ENCODE assay signal across 20 cellular contexts in the genomic region with DNA sequence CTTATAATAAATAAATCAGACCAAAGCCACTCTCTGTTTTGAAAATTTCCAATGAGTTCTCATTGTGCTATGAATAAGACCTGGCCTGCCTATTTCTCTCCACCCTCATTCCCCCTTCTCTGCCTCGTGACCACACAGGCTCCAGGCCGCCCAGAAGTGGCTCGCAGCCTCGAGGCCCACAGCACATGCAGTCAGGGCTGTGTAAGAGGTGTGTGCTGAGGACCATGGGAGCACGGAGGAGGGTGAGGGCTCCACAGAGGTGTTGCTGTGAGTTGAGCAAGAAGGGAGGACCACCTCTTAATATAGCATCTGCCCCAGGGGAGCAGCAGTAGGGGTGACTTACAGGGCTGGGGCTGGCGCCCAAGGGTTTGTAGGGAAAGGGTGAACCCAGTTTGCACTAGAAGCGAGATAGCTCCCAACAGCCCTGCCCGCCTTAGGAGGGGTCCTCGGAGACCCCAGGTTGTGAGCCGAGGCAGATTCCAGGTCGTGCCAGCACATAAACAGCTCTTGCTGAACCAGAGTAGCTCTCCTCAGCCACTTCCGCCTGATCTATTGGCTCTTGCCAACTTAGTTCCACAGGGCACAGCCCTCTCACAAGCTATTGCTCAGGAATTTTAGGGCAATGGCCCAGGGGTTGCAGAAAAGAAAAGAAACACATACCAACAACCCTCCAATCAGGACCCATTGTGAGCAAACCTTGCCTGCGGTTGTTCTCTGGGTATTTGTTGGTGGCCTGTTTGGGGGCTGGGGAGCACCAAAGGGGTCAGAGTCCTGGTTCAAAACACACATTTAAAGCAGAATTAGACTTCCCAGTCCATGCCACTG.
DNase-seq lines count a peak whose midpoint lies in the region; ATAC-seq and TF ChIP-seq lines count a peak whose summit lies in the region.
"Had no signal": no experiment of that assay in that cellular context is flagged by ENCODE, and none has a peak within 500 bp of the region (broad histone marks: within the 10 kb centered on the region; RNA-seq: fewer than 3 reads in every experiment).

No MANE protein-coding gene starts in this region.

- H3K9me3 Mint-ChIP-seq in MCF 10A (ENCODE audit: unreplicated experiment): no peaks in the 10 kb centered on the region
- H3K9me3 Mint-ChIP-seq: CD4-positive, CD25-positive, alpha-beta regulatory T cell; natural killer cell had no signal

- ATAC-seq in lower lobe of right lung: peak; percentile 51 to 60
- peak; percentile 73 for ATAC-seq in upper lobe of right lung
- ATAC-seq: natural killer cell, PC-3 had no signal

- H3K4me1 Mint-ChIP-seq in MCF 10A (ENCODE audit: insufficient read depth, unreplicated experiment): no peaks in the 10 kb centered on the region
- H3K4me1 Mint-ChIP-seq: CD4-positive, CD25-positive, alpha-beta regulatory T cell; natural killer cell had no signal

- no peak for TF ChIP-seq CTCF in breast epithelium (IDR thresholded peaks at IDR 0.05)
- TF ChIP-seq CTCF in MCF 10A (IDR thresholded peaks at IDR 0.05; ENCODE audit: unreplicated experiment): no peak
- TF ChIP-seq CTCF in coronary artery (IDR thresholded peaks at IDR 0.05): no peak
- no peak for TF ChIP-seq CTCF in lower lobe of right lung (IDR thresholded peaks at IDR 0.05)
- no peak for TF ChIP-seq CTCF in upper lobe of right lung (IDR thresholded peaks at IDR 0.05)

- DNase-seq in breast epithelium (ENCODE audit: low spot score in 2 of 2): peak in 1 of 2 donors; percentile 72
- DNase-seq in MCF 10A (ENCODE audit: unreplicated experiment): no peak
- DNase-seq in coronary artery (ENCODE audit: low spot score): no peak
- DNase-seq in lower lobe of right lung: no peak
- no peak for DNase-seq in upper lobe of right lung
- no peak for DNase-seq in putamen (ENCODE audit: low spot score)
- no peak for DNase-seq in iPS-NIHi7 (ENCODE audit: extremely low spot score)
- no peak for DNase-seq in NCI-H2227 (lab: John Stamatoyannopoulos, UW; ENCODE audit: unreplicated experiment)
- DNase-seq: activated effector memory CD4-positive, alpha-beta T cell treated with Interleukin-2 at 50 U/mL for 16 hours; CD4-positive, CD25-positive, alpha-beta regulatory T cell; esophagus squamous epithelium; left ventricle myocardium inferior; natural killer cell; NCI-H2029; NCI-H524 treated with DMSO at 0.1 percent for 48 hours; PC-3; retina; SW 1271; thyroid gland had no signal

- CTCF ChIA-PET in MCF 10A (lab: Yijun Ruan, JAX): no interaction called here

- H3K36me3 ChIP-seq in breast epithelium (no peaks in the 10 kb centered on the region), lower lobe of right lung (no peaks in the 10 kb centered on the region), upper lobe of right lung (no peaks in the 10 kb centered on the region)
- H3K36me3 ChIP-seq: esophagus squamous epithelium, left ventricle myocardium inferior, thyroid gland had no signal

- intact Hi-C loops in breast epithelium (cut with DNase I; ENCODE audit: low total_unique reads): no loop called here
- intact Hi-C loops in MCF 10A (cut with micrococcal nuclease): no loop called here
- intact Hi-C loops in lower lobe of right lung (cut with DNase I): no loop called here
- intact Hi-C loops in upper lobe of right lung (cut with DNase I): no loop called here

- TF ChIP-seq POLR2A in breast epithelium (IDR thresholded peaks at IDR 0.05): no peak

- H3K27ac ChIP-seq in breast epithelium (peak overlapping the region; percentile 81 to 90), coronary artery (peak overlapping the region; percentile 58 to 91), lower lobe of right lung (no peak overlapping the region), upper lobe of right lung (peak overlapping the region; percentile 21)
- H3K27ac ChIP-seq: 22Rv1, esophagus squamous epithelium, left ventricle myocardium inferior, thyroid gland had no signal

- H3K4me3 ChIP-seq in breast epithelium (no peak overlapping the region), coronary artery (no peak overlapping the region), lower lobe of right lung (no peak overlapping the region), upper lobe of right lung (no peak overlapping the region)
- H3K4me3 ChIP-seq: esophagus squamous epithelium, left ventricle myocardium inferior, thyroid gland had no signal

- no peak overlapping the region for H3K27ac Mint-ChIP-seq in MCF 10A (ENCODE audit: low read depth, unreplicated experiment)
- H3K27ac Mint-ChIP-seq: CD4-positive, CD25-positive, alpha-beta regulatory T cell; natural killer cell had no signal

- H3K36me3 Mint-ChIP-seq in MCF 10A (ENCODE audit: insufficient read depth, unreplicated experiment): peaks cover 6% of the 10 kb centered on the region
- H3K36me3 Mint-ChIP-seq: CD4-positive, CD25-positive, alpha-beta regulatory T cell; natural killer cell had no signal

- POLR2A ChIA-PET in MCF 10A (lab: Yijun Ruan, JAX): interaction anchor here (1.4 kb wide), 1 partner anchor 10 kb away, joined by 4 read pairs; no protein-coding TSS in a partner anchor

- no peaks in the 10 kb centered on the region for H3K27me3 ChIP-seq in breast epithelium
- H3K27me3 ChIP-seq in lower lobe of right lung (ENCODE audit: low read depth): no peaks in the 10 kb centered on the region
- H3K27me3 ChIP-seq in upper lobe of right lung: no peaks in the 10 kb centered on the region
- H3K27me3 ChIP-seq: esophagus squamous epithelium, thyroid gland had no signal

- BruUV-seq in MCF 10A (replicated peaks; lab: Mats Ljungman, UMichigan): no TSS peak

- H3K4me1 ChIP-seq in breast epithelium: peaks cover 0 to 4% of the 10 kb centered on the region in 2 donors
- no peaks in the 10 kb centered on the region for H3K4me1 ChIP-seq in lower lobe of right lung
- peaks cover 15% of the 10 kb centered on the region for H3K4me1 ChIP-seq in upper lobe of right lung
- H3K4me1 ChIP-seq: esophagus squamous epithelium, left ventricle myocardium inferior, thyroid gland had no signal

- no peak overlapping the region for H3K4me3 Mint-ChIP-seq in MCF 10A (ENCODE audit: unreplicated experiment)
- H3K4me3 Mint-ChIP-seq: CD4-positive, CD25-positive, alpha-beta regulatory T cell; natural killer cell had no signal

- H3K27me3 Mint-ChIP-seq in MCF 10A (ENCODE audit: insufficient read depth, unreplicated experiment): no peaks in the 10 kb centered on the region

- H3K9me3 ChIP-seq in breast epithelium (no peaks in the 10 kb centered on the region), lower lobe of right lung (no peaks in the 10 kb centered on the region), upper lobe of right lung (no peaks in the 10 kb centered on the region)
- H3K9me3 ChIP-seq: esophagus squamous epithelium, left ventricle myocardium inferior, thyroid gland had no signal
